ENCODE assay signal across 1 cellular context in the genomic region with DNA sequence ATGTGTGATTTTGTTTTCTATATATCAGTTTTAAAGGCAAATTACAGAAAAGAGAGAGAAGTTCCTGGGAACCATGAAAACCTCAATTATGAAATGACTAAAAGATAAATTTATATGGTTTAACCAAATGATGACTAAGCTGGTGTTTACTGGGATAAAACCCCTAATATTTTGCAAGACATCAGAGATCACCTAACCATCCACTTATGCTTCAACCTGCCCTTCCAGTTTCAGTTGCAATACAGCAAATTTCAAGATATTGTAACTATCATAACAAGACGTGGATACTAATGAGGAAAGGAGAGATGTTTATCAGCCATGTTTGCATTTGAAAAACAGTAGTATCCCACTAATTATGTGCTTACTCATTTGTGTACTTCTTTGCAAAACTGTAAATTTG.
TF ChIP-seq lines count a peak whose summit lies in the region.

No MANE protein-coding gene starts in this region.

TF ChIP-seq in H1, 55 proteins besides CTCF, POLR2A, EP300 and RAD21 (continued from another document):
- no peak for TF ChIP-seq ASH2L (IDR thresholded peaks at IDR 0.05; ENCODE audit: low read length)
- no peak for TF ChIP-seq EZH2 (IDR thresholded peaks at IDR 0.05; ENCODE audit: low read depth, low read length, severe bottlenecking)
- TF ChIP-seq CHD1 (IDR thresholded peaks at IDR 0.05; ENCODE audit: low read depth, low read length) = no peak
- TF ChIP-seq, protein P1, sequence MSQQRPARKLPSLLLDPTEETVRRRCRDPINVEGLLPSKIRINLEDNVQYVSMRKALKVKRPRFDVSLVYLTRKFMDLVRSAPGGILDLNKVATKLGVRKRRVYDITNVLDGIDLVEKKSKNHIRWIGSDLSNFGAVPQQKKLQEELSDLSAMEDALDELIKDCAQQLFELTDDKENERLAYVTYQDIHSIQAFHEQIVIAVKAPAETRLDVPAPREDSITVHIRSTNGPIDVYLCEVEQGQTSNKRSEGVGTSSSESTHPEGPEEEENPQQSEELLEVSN (IDR thresholded peaks at IDR 0.05) = no peak
TF ChIP-seq in H1: peak in this region for 0.
